ENCODE assay signal across 22 cellular contexts in the genomic region with DNA sequence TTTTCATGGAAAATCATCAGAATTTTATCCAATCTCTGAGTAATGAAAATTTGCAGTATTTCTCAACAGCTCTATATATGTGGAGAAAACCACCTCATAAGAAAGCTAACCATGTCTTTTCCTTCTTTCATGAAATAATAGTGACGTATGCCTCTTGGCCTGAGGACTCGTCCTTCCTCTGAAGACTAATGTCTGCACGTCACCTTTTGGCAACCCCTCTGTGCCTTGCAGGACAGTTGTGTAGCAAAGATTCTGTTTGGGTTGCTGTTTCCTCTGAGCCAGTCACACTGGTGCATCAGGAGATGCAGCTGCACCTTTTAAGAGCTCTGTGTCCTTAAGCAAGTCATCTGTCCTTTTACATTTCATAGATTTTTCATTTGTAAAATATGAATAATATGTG.
DNase-seq lines count a peak whose midpoint lies in the region; ATAC-seq and TF ChIP-seq lines count a peak whose summit lies in the region.
"Had no signal": no experiment of that assay in that cellular context is flagged by ENCODE, and none has a peak within 500 bp of the region (broad histone marks: within the 10 kb centered on the region; RNA-seq: fewer than 3 reads in every experiment).

No MANE protein-coding gene starts in this region.

- peaks cover 6% of the 10 kb centered on the region; the same call in 1 of the 2 replicates for H3K79me2 ChIP-seq in DOHH2 (ENCODE audit: control insufficient read depth, low read length)

- H3F3A ChIP-seq in DOHH2 (ENCODE audit: control insufficient read depth, insufficient read depth) = peaks cover 7% of the 10 kb centered on the region; the same call in 1 of the 2 replicates

- no peaks in the 10 kb centered on the region for H3K27me3 Mint-ChIP-seq in T-helper 17 cell
- no peaks in the 10 kb centered on the region for H3K27me3 Mint-ChIP-seq in CD8-positive, alpha-beta T cell (ENCODE audit: low read depth)
- H3K27me3 Mint-ChIP-seq: CD4-positive, alpha-beta memory T cell; CD4-positive, CD25-positive, alpha-beta regulatory T cell had no signal

- H3K27ac ChIP-seq in right cardiac atrium (ENCODE audit: low read length) (no peak overlapping the region), DOHH2 (ENCODE audit: low read depth, low read length) (no peak overlapping the region), sigmoid colon (no peak overlapping the region)
- no peak overlapping the region for H3K27ac ChIP-seq in CD8-positive, alpha-beta T cell (ENCODE audit: low read depth, low read length)
- H3K27ac ChIP-seq: BLaER1 had no signal

- H3K4me1 ChIP-seq in right cardiac atrium (ENCODE audit: control insufficient read depth, insufficient read depth, low read length) = peaks cover 2% of the 10 kb centered on the region
- H3K4me1 ChIP-seq in DOHH2 (ENCODE audit: control insufficient read depth, low read length) = peaks cover 79% of the 10 kb centered on the region
- peaks cover 0 to 5% (median 0%) of the 10 kb centered on the region in 4 donors for H3K4me1 ChIP-seq in sigmoid colon
- no peaks in the 10 kb centered on the region for H3K4me1 ChIP-seq in CD8-positive, alpha-beta T cell (ENCODE audit: insufficient read depth, low read length)
- H3K4me1 ChIP-seq: BE2C, BLaER1 had no signal

- no peaks in the 10 kb centered on the region for H3K36me3 ChIP-seq in DOHH2 (ENCODE audit: control insufficient read depth, low read length)
- H3K36me3 ChIP-seq in sigmoid colon = no peaks in the 10 kb centered on the region
- no peaks in the 10 kb centered on the region for H3K36me3 ChIP-seq in CD8-positive, alpha-beta T cell (ENCODE audit: insufficient read depth, low read length)
- H3K36me3 ChIP-seq: BE2C, BLaER1 had no signal

- H3K4me1 Mint-ChIP-seq in T-helper 17 cell = peaks cover 3% of the 10 kb centered on the region
- H3K4me1 Mint-ChIP-seq in CD8-positive, alpha-beta T cell (ENCODE audit: low read depth) = no peaks in the 10 kb centered on the region
- H3K4me1 Mint-ChIP-seq: CD14-positive monocyte had no signal

- no peaks in the 10 kb centered on the region for H3K9me3 Mint-ChIP-seq in CD8-positive, alpha-beta T cell
- H3K9me3 Mint-ChIP-seq: CD4-positive, alpha-beta memory T cell; CD4-positive, CD25-positive, alpha-beta regulatory T cell had no signal

- POLR2A ChIA-PET in CD8-positive, alpha-beta T cell (lab: Charles Lee) = no interaction called here

- ATAC-seq in left cardiac atrium = no peak
- no peak for ATAC-seq in right cardiac atrium
- ATAC-seq in T-helper 17 cell = no peak
- no peak for ATAC-seq in CD8-positive, alpha-beta T cell

- TF ChIP-seq POLR2A in sigmoid colon (IDR thresholded peaks at IDR 0.05) = no peak

- TF ChIP-seq CTCF in DOHH2 (IDR thresholded peaks at IDR 0.05; ENCODE audit: low read depth, low read length, poor library complexity, severe bottlenecking) (no peak), sigmoid colon (IDR thresholded peaks at IDR 0.05) (no peak)
- no peak for TF ChIP-seq CTCF in CD8-positive, alpha-beta T cell (IDR thresholded peaks at IDR 0.05)

- DNase-seq in left cardiac atrium (peak; percentile 23), right cardiac atrium (no peak), T-helper 17 cell (no peak), sigmoid colon (peak; percentile 51), NAMALWA (ENCODE audit: low spot score) (no peak)
- DNase-seq in CD8-positive, alpha-beta T cell = no peak
- DNase-seq: 8988T; ACHN; BE2C; C1 segment of cervical spinal cord; CD4-positive, alpha-beta memory T cell; CD4-positive, CD25-positive, alpha-beta regulatory T cell; COR-L47; DMS 273 treated with DMSO at 0.1 percent for 48 hours; DMS153; DMS53; DMS79; DND-41; GF-D8 had no signal

- H3K36me3 Mint-ChIP-seq in T-helper 17 cell (ENCODE audit: low read depth) = no peaks in the 10 kb centered on the region
- H3K36me3 Mint-ChIP-seq in CD8-positive, alpha-beta T cell = no peaks in the 10 kb centered on the region
- H3K36me3 Mint-ChIP-seq: CD14-positive monocyte; CD4-positive, CD25-positive, alpha-beta regulatory T cell had no signal

- peak overlapping the region; percentile 9 for H3K4me2 ChIP-seq in DOHH2 (ENCODE audit: low read length)
- H3K4me2 ChIP-seq: BLaER1 had no signal

- no peaks in the 10 kb centered on the region for H3K9me2 ChIP-seq in DOHH2 (replicated peaks; ENCODE audit: control insufficient read depth, low read length)

- H3K27ac Mint-ChIP-seq in T-helper 17 cell = peak overlapping the region; percentile 11
- H3K27ac Mint-ChIP-seq in CD8-positive, alpha-beta T cell = no peak overlapping the region
- H3K27ac Mint-ChIP-seq: CD14-positive monocyte; CD4-positive, alpha-beta memory T cell; CD4-positive, CD25-positive, alpha-beta regulatory T cell had no signal

- no peaks in the 10 kb centered on the region for H3K9me3 ChIP-seq in right cardiac atrium (ENCODE audit: control insufficient read depth, low read length)
- H3K9me3 ChIP-seq in DOHH2 (ENCODE audit: control insufficient read depth, insufficient read depth, low read length) = no peaks in the 10 kb centered on the region
- no peaks in the 10 kb centered on the region for H3K9me3 ChIP-seq in T-helper 17 cell (ENCODE audit: control insufficient read depth, low read length, poor library complexity, severe bottlenecking)
- no peaks in the 10 kb centered on the region for H3K9me3 ChIP-seq in sigmoid colon
- no peaks in the 10 kb centered on the region for H3K9me3 ChIP-seq in CD8-positive, alpha-beta T cell (ENCODE audit: low read length)
- H3K9me3 ChIP-seq: BE2C, BLaER1 had no signal

- 85% methylated on average over 3 of the region's 3 CpGs for WGBS in right cardiac atrium
- 95 to 96% methylated on average over 3 of the region's 3 CpGs for WGBS in sigmoid colon, 2 donors

- H4K20me1 ChIP-seq in DOHH2 (ENCODE audit: control insufficient read depth, insufficient read depth, low read depth, low read length) = no peaks in the 10 kb centered on the region
- H4K20me1 ChIP-seq: BLaER1 had no signal

- CTCF ChIA-PET in CD8-positive, alpha-beta T cell (lab: Charles Lee) = interaction anchor here (1.5 kb wide), 1 partner anchor 9 kb away, joined by 3 read pairs; no protein-coding TSS in a partner anchor

- intact Hi-C loops in left cardiac atrium (cut with DNase I) = no loop called here
- intact Hi-C loops in right cardiac atrium (cut with DNase I) = no loop called here
- intact Hi-C loops in sigmoid colon (cut with DNase I) = no loop called here
- intact Hi-C loops in CD8-positive, alpha-beta T cell (cut with DNase I, micrococcal nuclease) = no loop called here

- H3K27me3 ChIP-seq in right cardiac atrium (ENCODE audit: control insufficient read depth, insufficient read depth) (no peaks in the 10 kb centered on the region), DOHH2 (ENCODE audit: control insufficient read depth, low read length) (no peaks in the 10 kb centered on the region), sigmoid colon (no peaks in the 10 kb centered on the region)
- no peaks in the 10 kb centered on the region for H3K27me3 ChIP-seq in CD8-positive, alpha-beta T cell (ENCODE audit: insufficient read depth, low read length)
- H3K27me3 ChIP-seq: BE2C, BLaER1 had no signal

- no peak for TF ChIP-seq EP300 in sigmoid colon (IDR thresholded peaks at IDR 0.05)

- no peak overlapping the region for H3K4me3 ChIP-seq in right cardiac atrium (ENCODE audit: low read length)
- no peak overlapping the region for H3K4me3 ChIP-seq in DOHH2 (ENCODE audit: low read length)
- H3K4me3 ChIP-seq in sigmoid colon = no peak overlapping the region
- no peak overlapping the region for H3K4me3 ChIP-seq in CD8-positive, alpha-beta T cell (ENCODE audit: low read depth, low read length)
- H3K4me3 ChIP-seq: BLaER1 had no signal

- no peak overlapping the region for H3K4me3 Mint-ChIP-seq in T-helper 17 cell
- H3K4me3 Mint-ChIP-seq in CD8-positive, alpha-beta T cell = no peak overlapping the region
- H3K4me3 Mint-ChIP-seq: CD14-positive monocyte; CD4-positive, alpha-beta memory T cell; CD4-positive, CD25-positive, alpha-beta regulatory T cell had no signal

Comparison
In these comparisons a context has a peak if more than half of its experiments do, and no peak if none do; other contexts are left out.
1. DNase-seq: peak in left cardiac atrium (single experiment) and sigmoid colon (single experiment); none in right cardiac atrium (0 of 3), T-helper 17 cell (0 of 3), CD8-positive, alpha-beta T cell (0 of 7) and NAMALWA (single experiment).